Comparison of ENCODE assay signal across 19 cellular contexts in the genomic region with DNA sequence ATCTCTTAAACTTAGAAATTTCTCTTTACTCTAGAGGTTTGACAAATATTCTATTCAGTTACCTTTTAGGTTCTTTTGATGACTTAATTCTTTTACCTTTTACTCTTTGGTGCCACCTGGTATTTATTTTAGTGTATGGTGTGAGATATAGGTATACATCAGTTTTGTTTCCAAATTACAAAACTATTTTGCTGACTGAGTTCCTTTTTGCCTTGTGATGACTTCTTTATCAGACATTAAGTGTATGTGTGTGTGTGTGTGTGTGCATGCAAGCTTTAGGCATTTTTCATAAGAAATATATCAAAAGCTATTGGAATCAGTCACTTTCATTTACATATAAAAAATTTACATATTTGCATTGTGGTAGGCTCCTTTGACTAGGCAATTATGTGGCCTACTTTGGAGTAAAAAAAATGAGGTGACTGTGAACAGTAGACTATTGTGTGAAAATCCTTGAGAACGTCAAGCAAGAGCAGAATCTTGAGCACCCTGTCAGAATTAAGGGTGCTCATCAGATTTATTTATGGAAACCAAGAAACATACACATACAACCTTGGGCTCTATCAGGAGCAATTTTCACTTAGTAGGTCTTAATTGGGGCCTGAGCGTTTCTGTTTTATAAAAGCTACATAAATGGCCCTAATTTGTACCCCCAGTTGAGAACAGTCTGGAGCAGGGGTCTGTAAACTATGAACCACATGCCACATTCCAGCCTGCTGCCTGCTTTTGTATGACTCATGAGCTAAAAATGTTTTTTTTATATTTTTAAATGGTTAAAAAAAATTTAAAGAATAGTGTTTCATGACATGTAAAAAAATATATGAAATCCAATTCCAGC.
A peak's percentile ranks its signal among the peaks of the same experiment; 100 is the strongest.
DNase-seq lines count a peak whose midpoint lies in the region; ATAC-seq, FAIRE-seq and TF ChIP-seq lines count a peak whose summit lies in the region.
"Had no signal": no experiment of that assay in that cellular context is flagged by ENCODE, and none has a peak within 500 bp of the region (broad histone marks: within the 10 kb centered on the region; RNA-seq: fewer than 3 reads in every experiment).

No MANE protein-coding gene starts in this region.

- H3K36me3 ChIP-seq in astrocyte (ENCODE audit: insufficient read depth, low read length) (no peaks in the 10 kb centered on the region), kidney epithelial cell (ENCODE audit: control insufficient read depth, insufficient read depth, low read length) (no peaks in the 10 kb centered on the region)
- H3K36me3 ChIP-seq: esophagus muscularis mucosa had no signal

- H3K27ac Mint-ChIP-seq in astrocyte (ENCODE audit: unreplicated experiment): peak overlapping the region; percentile 90
- H3K27ac Mint-ChIP-seq: stimulated activated naive CD8-positive, alpha-beta T cell treated with anti-CD3 and anti-CD28 coated beads, Interleukin-15, amount 100 ng/mL, for 72 hours had no signal

- peaks cover 40% of the 10 kb centered on the region for H3K4me1 Mint-ChIP-seq in astrocyte (ENCODE audit: low read depth, unreplicated experiment)
- H3K4me1 Mint-ChIP-seq: stimulated activated naive CD8-positive, alpha-beta T cell treated with anti-CD3 and anti-CD28 coated beads, Interleukin-15, amount 100 ng/mL, for 72 hours had no signal

- no peaks in the 10 kb centered on the region for H3K36me3 Mint-ChIP-seq in astrocyte (ENCODE audit: low read depth, unreplicated experiment)

- no peak for TF ChIP-seq CTCF in astrocyte (IDR thresholded peaks at IDR 0.05; ENCODE audit: insufficient read depth, low read depth, low read length)
- no peak for TF ChIP-seq CTCF in kidney epithelial cell (IDR thresholded peaks at IDR 0.05; ENCODE audit: insufficient read depth, low read length, poor library complexity, severe bottlenecking)
- no peak for TF ChIP-seq CTCF in D721Med (IDR thresholded peaks at IDR 0.05; ENCODE audit: insufficient read depth, missing control alignments)

- no peaks in the 10 kb centered on the region for H3K9me3 ChIP-seq in astrocyte (ENCODE audit: insufficient read depth, low read depth, low read length)
- H3K9me3 ChIP-seq: esophagus muscularis mucosa had no signal

- peak overlapping the region; percentile 57 for H3K4me2 ChIP-seq in astrocyte (ENCODE audit: low read length)

- H3K27me3 ChIP-seq in astrocyte (ENCODE audit: insufficient read depth, low read length) (no peaks in the 10 kb centered on the region), kidney epithelial cell (ENCODE audit: control insufficient read depth, insufficient read depth, low read length) (no peaks in the 10 kb centered on the region)
- H3K27me3 ChIP-seq: esophagus muscularis mucosa had no signal

- H2AFZ ChIP-seq in astrocyte (ENCODE audit: low read depth, low read length): no peak overlapping the region

- H3K27ac ChIP-seq in astrocyte (ENCODE audit: low read depth, low read length): peak overlapping the region; percentile 23
- H3K27ac ChIP-seq: esophagus muscularis mucosa, skin epidermis had no signal

- no peaks in the 10 kb centered on the region for H3K9me3 Mint-ChIP-seq in astrocyte (ENCODE audit: unreplicated experiment)
- H3K9me3 Mint-ChIP-seq: neural crest cell; stimulated activated naive CD8-positive, alpha-beta T cell treated with anti-CD3 and anti-CD28 coated beads, Interleukin-15, amount 100 ng/mL, for 72 hours had no signal

- FAIRE-seq in astrocyte (lab: Jason Lieb, UNC) (no peak), D721Med (lab: Jason Lieb, UNC) (no peak)
- FAIRE-seq: GM12878 had no signal

- no peak overlapping the region for H3K4me3 Mint-ChIP-seq in astrocyte (ENCODE audit: unreplicated experiment)
- H3K4me3 Mint-ChIP-seq: neural crest cell; stimulated activated naive CD8-positive, alpha-beta T cell treated with anti-CD3 and anti-CD28 coated beads, Interleukin-15, amount 100 ng/mL, for 72 hours had no signal

- no peak overlapping the region for H3K4me3 ChIP-seq in astrocyte (ENCODE audit: insufficient read depth, low read depth, low read length)
- no peak overlapping the region for H3K4me3 ChIP-seq in kidney epithelial cell (ENCODE audit: low read depth, low read length)
- H3K4me3 ChIP-seq: esophagus muscularis mucosa, GM12878, lung, skin epidermis had no signal

- ATAC-seq in HG02678 (IDR thresholded peaks at IDR 0.05; ENCODE audit: unreplicated experiment): no peak
- ATAC-seq: GM12878; stimulated activated naive CD8-positive, alpha-beta T cell treated with anti-CD3 and anti-CD28 coated beads, Interleukin-15, amount 100 ng/mL, for 72 hours had no signal

- peaks cover 12% of the 10 kb centered on the region for H3K4me1 ChIP-seq in astrocyte (ENCODE audit: insufficient read depth, low read length)
- H3K4me1 ChIP-seq: esophagus muscularis mucosa had no signal

- no peaks in the 10 kb centered on the region for H4K20me1 ChIP-seq in astrocyte (ENCODE audit: insufficient read depth, low read length)

- peak; percentile 35 for DNase-seq in AG08396 (ENCODE audit: low spot score)
- DNase-seq in HS-5 (ENCODE audit: low read depth): peak; percentile 14
- DNase-seq in astrocyte (ENCODE audit: low read depth): peak; percentile 61
- peak; percentile 9 for DNase-seq in kidney epithelial cell (ENCODE audit: low read depth)
- no peak for DNase-seq in stimulated activated CD4-positive, alpha-beta T cell treated with anti-CD3 and anti-CD28 coated beads, Interleukin-12 subunit alpha, Interleukin-12 subunit beta, amount 100 ng/mL, for 4 hours
- DNase-seq in KG1 (lab: John Stamatoyannopoulos, UW): no peak
- no peak for DNase-seq in D721Med (ENCODE audit: insufficient read length, low spot score)
- DNase-seq: activated CD4-positive, alpha-beta T cell treated with anti-CD3 and anti-CD28 coated beads for 48 hours; activated T-cell treated with anti-CD3 and anti-CD28 coated beads, Interleukin-2, amount 50 U/mL, for 48 hours; amygdala; dermis blood vessel endothelial cell; SIG-M5; stimulated activated naive CD8-positive, alpha-beta T cell treated with anti-CD3 and anti-CD28 coated beads, Interleukin-15, amount 100 ng/mL, for 72 hours had no signal

- H3K27me3 Mint-ChIP-seq in astrocyte (ENCODE audit: low read depth, unreplicated experiment): no peaks in the 10 kb centered on the region
- H3K27me3 Mint-ChIP-seq: stimulated activated naive CD8-positive, alpha-beta T cell treated with anti-CD3 and anti-CD28 coated beads, Interleukin-15, amount 100 ng/mL, for 72 hours had no signal

- no peaks in the 10 kb centered on the region for H3K79me2 ChIP-seq in astrocyte (ENCODE audit: insufficient read depth, low read length)

- H3K9ac ChIP-seq in astrocyte (ENCODE audit: low read length): no peak overlapping the region

Comparison
In these comparisons a context has a peak if more than half of its experiments do, and no peak if none do; other contexts are left out.
1. DNase-seq: peak in AG08396 (single experiment), HS-5 (single experiment), astrocyte (single experiment) and kidney epithelial cell (single experiment); none in stimulated activated CD4-positive, alpha-beta T cell treated with anti-CD3 and anti-CD28 coated beads, Interleukin-12 subunit alpha, Interleukin-12 subunit beta, amount 100 ng/mL, for 4 hours (single experiment), KG1 (single experiment) and D721Med (single experiment).